13 cellular contexts compared by ENCODE assay signal in genomic region chr16:66554021-66554420, GRCh38. TPM values are rescaled to one million over a fixed set of nuclear protein-coding genes. Genes with fewer than 3 reads are reported as not detected.
DNase-seq lines count a peak whose midpoint lies in the region; ATAC-seq lines count a peak whose summit lies in the region.
"Had no signal": no experiment of that assay in that cellular context is flagged by ENCODE, and none has a peak within 500 bp of the region (broad histone marks: within the 10 kb centered on the region; RNA-seq: fewer than 3 reads in every experiment).

No MANE protein-coding gene starts in this region.

- no peak for ATAC-seq in stimulated activated naive CD8-positive, alpha-beta T cell treated with anti-CD3 and anti-CD28 coated beads, Interleukin-15, Interleukin-2, amounts not matched to agents 100 U/mL and 50 U/mL, for 24 hours
- ATAC-seq in GM19324 (IDR thresholded peaks at IDR 0.05; ENCODE audit: low FRiP score, unreplicated experiment) (no peak), left ventricle myocardium superior (no peak), GM21825 (IDR thresholded peaks at IDR 0.05; ENCODE audit: unreplicated experiment) (no peak)
- ATAC-seq: gastroesophageal sphincter, left lung had no signal

- H3K4me1 Mint-ChIP-seq in stimulated activated naive CD8-positive, alpha-beta T cell treated with anti-CD3 and anti-CD28 coated beads, Interleukin-15, Interleukin-2, amounts not matched to agents 100 ng/mL and 50 ng/mL, for 24 hours (ENCODE audit: low read depth): peaks cover 78% of the 10 kb centered on the region
- peaks cover 62% of the 10 kb centered on the region for H3K4me1 Mint-ChIP-seq in activated T-helper 2 cell treated with anti-CD3 and anti-CD28 coated beads, Interferon-gamma antibody, Interleukin-2, Interleukin-4, amounts not matched to agents 10 μg/mL and 5 μg/mL and 100 μg/mL, durations not matched to agents 14 hours and 24 hours and 36 hours (ENCODE audit: low read depth)

- H3K36me3 Mint-ChIP-seq in stimulated activated naive CD8-positive, alpha-beta T cell treated with anti-CD3 and anti-CD28 coated beads, Interleukin-15, Interleukin-2, amounts not matched to agents 100 ng/mL and 50 ng/mL, for 24 hours (ENCODE audit: low read depth): peaks cover 54% of the 10 kb centered on the region
- H3K36me3 Mint-ChIP-seq in activated T-helper 2 cell treated with anti-CD3 and anti-CD28 coated beads, Interferon-gamma antibody, Interleukin-2, Interleukin-4, amounts not matched to agents 10 μg/mL and 5 μg/mL and 100 μg/mL, durations not matched to agents 14 hours and 24 hours and 36 hours (ENCODE audit: low read depth): peaks cover 53% of the 10 kb centered on the region

- H2BK12ac ChIP-seq in mesenchymal stem cell (ENCODE audit: low read length in 2 of 2): no peak overlapping the region

- H3K4me3 ChIP-seq in mesenchymal stem cell (ENCODE audit: insufficient read depth in 1 of 2, low read depth in 1 of 2, low read length in 2 of 2): peak overlapping the region in 1 of 2 experiments; percentile 90

- no peak overlapping the region for H2AFZ ChIP-seq in mesenchymal stem cell (ENCODE audit: low read depth, low read length)

- H3K4me3 Mint-ChIP-seq in stimulated activated naive CD8-positive, alpha-beta T cell treated with anti-CD3 and anti-CD28 coated beads, Interleukin-15, Interleukin-2, amounts not matched to agents 100 ng/mL and 50 ng/mL, for 24 hours: peak overlapping the region; percentile 92
- peak overlapping the region; percentile 98 for H3K4me3 Mint-ChIP-seq in activated T-helper 2 cell treated with anti-CD3 and anti-CD28 coated beads, Interferon-gamma antibody, Interleukin-2, Interleukin-4, amounts not matched to agents 10 μg/mL and 5 μg/mL and 100 μg/mL, durations not matched to agents 14 hours and 24 hours and 36 hours (ENCODE audit: low read depth)

- no peak overlapping the region for H2AK5ac ChIP-seq in mesenchymal stem cell (ENCODE audit: low read length, severe bottlenecking)

- H3K4me1 ChIP-seq in mesenchymal stem cell (ENCODE audit: control insufficient read depth, insufficient read depth, low read depth, low read length): peaks cover 19% of the 10 kb centered on the region

- DNase-seq in stimulated activated naive CD8-positive, alpha-beta T cell treated with anti-CD3 and anti-CD28 coated beads, Interleukin-15, Interleukin-2, amounts not matched to agents 100 U/mL and 50 U/mL, for 24 hours: no peak
- no peak for DNase-seq in activated T-helper 2 cell treated with anti-CD3 and anti-CD28 coated beads, Interferon-gamma antibody, Interleukin-2, Interleukin-4, amounts not matched to agents 10 μg/mL and 5 μg/mL and 100 μg/mL, durations not matched to agents 14 hours and 24 hours and 36 hours (ENCODE audit: low spot score)
- no peak for DNase-seq in mesenchymal stem cell
- no peak for DNase-seq in dedifferentiated amniotic fluid mesenchymal stem cell (ENCODE audit: extremely low spot score)
- no peak for DNase-seq in left ventricle myocardium superior
- DNase-seq: cortex of kidney, left lung, NCI-H2107 had no signal

- H3K27ac Mint-ChIP-seq in stimulated activated naive CD8-positive, alpha-beta T cell treated with anti-CD3 and anti-CD28 coated beads, Interleukin-15, Interleukin-2, amounts not matched to agents 100 ng/mL and 50 ng/mL, for 24 hours: peak overlapping the region; percentile 95
- H3K27ac Mint-ChIP-seq in activated T-helper 2 cell treated with anti-CD3 and anti-CD28 coated beads, Interferon-gamma antibody, Interleukin-2, Interleukin-4, amounts not matched to agents 10 μg/mL and 5 μg/mL and 100 μg/mL, durations not matched to agents 14 hours and 24 hours and 36 hours: no peak overlapping the region
- H3K27ac Mint-ChIP-seq: progenitor cell of endocrine pancreas had no signal

- no peak overlapping the region for H4K91ac ChIP-seq in mesenchymal stem cell (ENCODE audit: low read length)

- no peaks in the 10 kb centered on the region for H3K27me3 Mint-ChIP-seq in stimulated activated naive CD8-positive, alpha-beta T cell treated with anti-CD3 and anti-CD28 coated beads, Interleukin-15, Interleukin-2, amounts not matched to agents 100 ng/mL and 50 ng/mL, for 24 hours
- no peaks in the 10 kb centered on the region for H3K27me3 Mint-ChIP-seq in activated T-helper 2 cell treated with anti-CD3 and anti-CD28 coated beads, Interferon-gamma antibody, Interleukin-2, Interleukin-4, amounts not matched to agents 10 μg/mL and 5 μg/mL and 100 μg/mL, durations not matched to agents 14 hours and 24 hours and 36 hours (ENCODE audit: low read depth)
- H3K27me3 Mint-ChIP-seq: progenitor cell of endocrine pancreas had no signal

- peak overlapping the region; percentile 28 for H3K4me2 ChIP-seq in mesenchymal stem cell (ENCODE audit: low read length, poor library complexity, severe bottlenecking)

- no peaks in the 10 kb centered on the region for H3K9me3 ChIP-seq in mesenchymal stem cell (ENCODE audit: control insufficient read depth, low read length)
- H3K9me3 ChIP-seq: gastroesophageal sphincter, left lung had no signal

- H3K36me3 ChIP-seq in mesenchymal stem cell (ENCODE audit: control insufficient read depth in 1 of 2, insufficient read depth in 2 of 2, low read depth in 1 of 2, low read length in 2 of 2): peaks cover 5 to 25% of the 10 kb centered on the region in 2 experiments

- no peak overlapping the region for H3K23ac ChIP-seq in mesenchymal stem cell (ENCODE audit: low read length in 2 of 2)

- 87% methylated on average over 3 of the region's 3 CpGs for WGBS in mesenchymal stem cell

- intact Hi-C loops in activated T-helper 2 cell treated with anti-CD3 and anti-CD28 coated beads, Interferon-gamma antibody, Interleukin-2, Interleukin-4, amounts not matched to agents 10 μg/mL and 5 μg/mL and 100 μg/mL, durations not matched to agents 14 hours and 24 hours and 36 hours (cut with micrococcal nuclease): no loop called here
- intact Hi-C loops in left ventricle myocardium superior (cut with micrococcal nuclease): loop anchor here (5.0 kb wide), 1 partner anchor 37 kb away; no protein-coding TSS in a partner anchor

- H3K79me1 ChIP-seq in mesenchymal stem cell (replicated peaks; ENCODE audit: low read length, poor library complexity, severe bottlenecking): peaks cover 35% of the 10 kb centered on the region

- H2BK120ac ChIP-seq in mesenchymal stem cell (ENCODE audit: low read depth, low read length): no peak overlapping the region

- no peak overlapping the region for H2BK15ac ChIP-seq in mesenchymal stem cell (ENCODE audit: low read depth, poor library complexity, severe bottlenecking)

- H3K9ac ChIP-seq in mesenchymal stem cell (ENCODE audit: low read length): no peak overlapping the region

- no peaks in the 10 kb centered on the region for H3K9me3 Mint-ChIP-seq in stimulated activated naive CD8-positive, alpha-beta T cell treated with anti-CD3 and anti-CD28 coated beads, Interleukin-15, Interleukin-2, amounts not matched to agents 100 ng/mL and 50 ng/mL, for 24 hours
- no peaks in the 10 kb centered on the region for H3K9me3 Mint-ChIP-seq in activated T-helper 2 cell treated with anti-CD3 and anti-CD28 coated beads, Interferon-gamma antibody, Interleukin-2, Interleukin-4, amounts not matched to agents 10 μg/mL and 5 μg/mL and 100 μg/mL, durations not matched to agents 14 hours and 24 hours and 36 hours

- no peak overlapping the region for H3K18ac ChIP-seq in mesenchymal stem cell (ENCODE audit: low read depth in 1 of 2, low read length in 2 of 2)

- no peak overlapping the region for H3K14ac ChIP-seq in mesenchymal stem cell (ENCODE audit: low read length in 2 of 2)

- H3K27ac ChIP-seq in mesenchymal stem cell (ENCODE audit: low read length, poor library complexity, severe bottlenecking): no peak overlapping the region

- H2BK5ac ChIP-seq in mesenchymal stem cell (ENCODE audit: low read depth, low read length, poor library complexity, severe bottlenecking): no peak overlapping the region

- no peak overlapping the region for H4K8ac ChIP-seq in mesenchymal stem cell (ENCODE audit: low read length)

- H3K4ac ChIP-seq in mesenchymal stem cell (ENCODE audit: low read depth in 1 of 2, low read length in 2 of 2): no peak overlapping the region

- H3K27me3 ChIP-seq in mesenchymal stem cell (ENCODE audit: control insufficient read depth in 1 of 2, insufficient read depth in 1 of 2, low read length in 2 of 2): no peaks in the 10 kb centered on the region
- H3K27me3 ChIP-seq: gastroesophageal sphincter, left lung had no signal

RNA-seq across cellular contexts. Expression of gene CKLF, which starts 1.6 kb away (rescaled TPM):
- 102 and 110 TPM in 2 replicates for total RNA-seq in activated T-helper 2 cell treated with anti-CD3 and anti-CD28 coated beads, Interferon-gamma antibody, Interleukin-2, Interleukin-4, amounts not matched to agents 10 μg/mL and 5 μg/mL and 100 μg/mL, durations not matched to agents 14 hours and 24 hours and 36 hours
- polyA plus RNA-seq in mesenchymal stem cell (2013, experiment 1 of 2): 47.1 TPM
- polyA plus RNA-seq in mesenchymal stem cell (2013, experiment 2 of 2): 49.9 TPM
- total RNA-seq in left ventricle myocardium superior: 9.1 TPM

RNA-seq across cellular contexts. Expression of gene TK2, which starts 4.1 kb away (rescaled TPM):
- total RNA-seq in activated T-helper 2 cell treated with anti-CD3 and anti-CD28 coated beads, Interferon-gamma antibody, Interleukin-2, Interleukin-4, amounts not matched to agents 10 μg/mL and 5 μg/mL and 100 μg/mL, durations not matched to agents 14 hours and 24 hours and 36 hours: 5.9 and 7.3 TPM in 2 replicates
- 12.5 TPM for polyA plus RNA-seq in mesenchymal stem cell (2013, experiment 1 of 2)
- 12.8 TPM for polyA plus RNA-seq in mesenchymal stem cell (2013, experiment 2 of 2)
- 16.8 TPM for total RNA-seq in left ventricle myocardium superior

RNA-seq across cellular contexts. Expression of gene CMTM1, which starts 12.2 kb away (rescaled TPM):
- total RNA-seq in activated T-helper 2 cell treated with anti-CD3 and anti-CD28 coated beads, Interferon-gamma antibody, Interleukin-2, Interleukin-4, amounts not matched to agents 10 μg/mL and 5 μg/mL and 100 μg/mL, durations not matched to agents 14 hours and 24 hours and 36 hours: 9.1 and 10.7 TPM in 2 replicates
- 1.8 TPM for polyA plus RNA-seq in mesenchymal stem cell (2013, experiment 1 of 2)
- polyA plus RNA-seq in mesenchymal stem cell (2013, experiment 2 of 2): 1.5 TPM
- total RNA-seq in left ventricle myocardium superior: 2.1 TPM

RNA-seq across cellular contexts. Expression of gene CMTM2, which starts 25.2 kb away (rescaled TPM):
- 0.30 and 0.53 TPM in 2 replicates for total RNA-seq in activated T-helper 2 cell treated with anti-CD3 and anti-CD28 coated beads, Interferon-gamma antibody, Interleukin-2, Interleukin-4, amounts not matched to agents 10 μg/mL and 5 μg/mL and 100 μg/mL, durations not matched to agents 14 hours and 24 hours and 36 hours
- polyA plus RNA-seq in mesenchymal stem cell (2013, experiment 1 of 2): not detected
- not detected for polyA plus RNA-seq in mesenchymal stem cell (2013, experiment 2 of 2)
- not detected for total RNA-seq in left ventricle myocardium superior
- total RNA-seq: gastroesophageal sphincter, progenitor cell of endocrine pancreas had no signal

RNA-seq across cellular contexts. Expression of gene CMTM3, which starts 50.5 kb away (rescaled TPM):
- 90.6 and 96.4 TPM in 2 replicates for total RNA-seq in activated T-helper 2 cell treated with anti-CD3 and anti-CD28 coated beads, Interferon-gamma antibody, Interleukin-2, Interleukin-4, amounts not matched to agents 10 μg/mL and 5 μg/mL and 100 μg/mL, durations not matched to agents 14 hours and 24 hours and 36 hours
- polyA plus RNA-seq in mesenchymal stem cell (2013, experiment 1 of 2): 115 TPM
- 117 TPM for polyA plus RNA-seq in mesenchymal stem cell (2013, experiment 2 of 2)
- 10.6 TPM for total RNA-seq in left ventricle myocardium superior

Comparison
In these comparisons a context has a peak if more than half of its experiments do, and no peak if none do; other contexts are left out.
1. RNA of gene CKLF, which starts 1.6 kb away (total RNA-seq): 102 to 110 TPM in activated T-helper 2 cell treated with anti-CD3 and anti-CD28 coated beads, Interferon-gamma antibody, Interleukin-2, Interleukin-4, amounts not matched to agents 10 μg/mL and 5 μg/mL and 100 μg/mL, durations not matched to agents 14 hours and 24 hours and 36 hours; 9.1 TPM in left ventricle myocardium superior (single experiment); every median in the first group is over 10 times any median in the second.